Comparison of ENCODE assay signal across 21 cellular contexts in the genomic region with DNA sequence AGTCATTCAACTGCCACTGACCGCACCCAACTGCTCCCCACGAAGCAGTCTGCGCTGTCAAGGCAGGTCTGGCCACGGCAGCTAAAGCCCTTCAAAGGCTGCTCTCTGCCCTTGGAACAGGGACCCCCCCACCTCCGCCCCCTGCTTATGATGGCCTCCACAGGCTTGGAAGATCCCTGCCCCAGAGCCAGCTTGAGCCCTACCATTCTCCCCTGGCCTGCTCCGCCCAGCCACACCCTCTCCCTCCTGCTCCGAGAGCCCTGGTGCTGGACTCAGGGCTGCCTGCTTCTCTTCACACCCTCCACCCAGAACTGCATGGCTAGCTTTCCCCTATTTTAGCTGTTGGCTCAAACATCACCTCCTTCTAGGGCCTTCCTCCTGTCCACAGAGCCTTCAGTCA. TPM values are rescaled to one million over a fixed set of nuclear protein-coding genes. Genes with fewer than 3 reads are reported as not detected.
"Had no signal": no experiment of that assay in that cellular context is flagged by ENCODE, and none has a peak within 500 bp of the region (broad histone marks: within the 10 kb centered on the region; RNA-seq: fewer than 3 reads in every experiment).

No MANE protein-coding gene starts in this region.

- H3K27ac ChIP-seq: body of pancreas, dorsolateral prefrontal cortex, esophagus muscularis mucosa, vagina had no signal

- H3K9me3 Mint-ChIP-seq: activated T-helper 1 cell treated with anti-CD3 and anti-CD28 coated beads, Interleukin-12 subunit alpha, Interleukin-12 subunit beta, Interleukin-2, Interleukin-4 antibody, amounts not matched to agents 30 ng/mL and 10 ng/mL and 1 ng/mL, durations not matched to agents 14 hours and 24 hours and 36 hours; immature natural killer cell; memory B cell; natural killer cell; stimulated activated naive CD8-positive, alpha-beta T cell treated with anti-CD3 and anti-CD28 coated beads, Interleukin-15, Interleukin-2, amounts not matched to agents 100 ng/mL and 50 ng/mL, for 24 hours; T-helper 2 cell treated with Interferon-gamma antibody and Interleukin-4, amounts not matched to agents 5 μg/mL and 100 μg/mL, for 36 hours; WTC11 had no signal

- H3K27me3 ChIP-seq: body of pancreas, dorsolateral prefrontal cortex, esophagus muscularis mucosa, vagina had no signal

- DNase-seq: activated CD4-positive, alpha-beta T cell treated with anti-CD3 and anti-CD28 coated beads for 36 hours; activated CD4-positive, alpha-beta T cell treated with anti-CD3 and anti-CD28 coated beads, Interleukin-2, amount 50 U/mL, for 48 hours; activated naive CD4-positive, alpha-beta T cell treated with Interleukin-2 at 50 U/mL for 16 hours; activated T-cell treated with anti-CD3 and anti-CD28 coated beads for 4 hours; body of pancreas; dorsolateral prefrontal cortex; immature natural killer cell; natural killer cell; stimulated activated CD4-positive, alpha-beta T cell treated with anti-CD3 and anti-CD28 coated beads, Interleukin-12 subunit alpha, Interleukin-12 subunit beta, amount 100 ng/mL, for 4 hours; stimulated activated CD4-positive, alpha-beta T cell treated with anti-CD3 and anti-CD28 coated beads, Interleukin-2, amount 100 ng/mL, for 24 hours; trophoblast cell had no signal

- H3K4me3 ChIP-seq: body of pancreas, dorsolateral prefrontal cortex, esophagus muscularis mucosa, vagina had no signal

- H3K27me3 Mint-ChIP-seq: activated CD4-positive, alpha-beta T cell treated with anti-CD3 and anti-CD28 coated beads for 36 hours; memory B cell; stimulated activated naive CD8-positive, alpha-beta T cell treated with anti-CD3 and anti-CD28 coated beads, Interleukin-15, Interleukin-2, amounts not matched to agents 100 ng/mL and 50 ng/mL, for 24 hours had no signal

- H3K9me3 ChIP-seq: body of pancreas, esophagus muscularis mucosa, vagina had no signal

- H3K4me3 Mint-ChIP-seq: activated CD4-positive, alpha-beta T cell treated with anti-CD3 and anti-CD28 coated beads for 36 hours; activated T-helper 1 cell treated with anti-CD3 and anti-CD28 coated beads, Interleukin-12 subunit alpha, Interleukin-12 subunit beta, Interleukin-2, Interleukin-4 antibody, amounts not matched to agents 30 ng/mL and 10 ng/mL and 1 ng/mL, durations not matched to agents 14 hours and 24 hours and 36 hours; immature natural killer cell; memory B cell; natural killer cell; stimulated activated naive CD8-positive, alpha-beta T cell treated with anti-CD3 and anti-CD28 coated beads, Interleukin-15, Interleukin-2, amounts not matched to agents 100 ng/mL and 50 ng/mL, for 24 hours; T-helper 2 cell treated with Interferon-gamma antibody and Interleukin-4, amounts not matched to agents 5 μg/mL and 100 μg/mL, for 36 hours; WTC11 had no signal

- ATAC-seq: activated CD4-positive, alpha-beta T cell treated with anti-CD3 and anti-CD28 coated beads for 36 hours; body of pancreas; natural killer cell; WTC11 had no signal

- H3K4me1 Mint-ChIP-seq: WTC11 had no signal

- H3K27ac Mint-ChIP-seq: activated CD4-positive, alpha-beta T cell treated with anti-CD3 and anti-CD28 coated beads for 36 hours; activated T-helper 1 cell treated with anti-CD3 and anti-CD28 coated beads, Interleukin-12 subunit alpha, Interleukin-12 subunit beta, Interleukin-2, Interleukin-4 antibody, amounts not matched to agents 30 ng/mL and 10 ng/mL and 1 ng/mL, durations not matched to agents 14 hours and 24 hours and 36 hours; memory B cell; stimulated activated naive CD8-positive, alpha-beta T cell treated with anti-CD3 and anti-CD28 coated beads, Interleukin-15, Interleukin-2, amounts not matched to agents 100 ng/mL and 50 ng/mL, for 24 hours; T-helper 2 cell treated with Interferon-gamma antibody and Interleukin-4, amounts not matched to agents 5 μg/mL and 100 μg/mL, for 36 hours had no signal

- H3K4me1 ChIP-seq: body of pancreas, esophagus muscularis mucosa had no signal

- FAIRE-seq: TTC549 had no signal

RNA-seq across cellular contexts. Expression of a gene that starts 28.0 kb away (rescaled TPM):
- total RNA-seq: activated CD4-positive, alpha-beta T cell treated with anti-CD3 and anti-CD28 coated beads for 36 hours; activated T-helper 1 cell treated with anti-CD3 and anti-CD28 coated beads, Interleukin-12 subunit alpha, Interleukin-12 subunit beta, Interleukin-2, Interleukin-4 antibody, amounts not matched to agents 30 ng/mL and 10 ng/mL and 1 ng/mL, durations not matched to agents 14 hours and 24 hours and 36 hours; cardiac septum; liver; vagina had no signal
